1 cellular context compared by ENCODE assay signal in genomic region chr2:197076652-197077051, GRCh38.
TF ChIP-seq lines count a peak whose summit lies in the region.

No MANE protein-coding gene starts in this region.

TF ChIP-seq in SK-N-SH treated with all-trans-retinoic acid at 6 μM for 48 hours, 23 proteins besides CTCF, POLR2A, EP300 and RAD21 (continued from another document):
- TF ChIP-seq CSRNP3 (CRISPR knock-in tag; IDR thresholded peaks at IDR 0.05) (no peak), POU6F1 (CRISPR knock-in tag; IDR thresholded peaks at IDR 0.05; ENCODE audit: borderline replicate concordance, low read depth) (no peak), ZFP3 (CRISPR knock-in tag; IDR thresholded peaks at IDR 0.05) (no peak), ZFP30 (CRISPR knock-in tag; IDR thresholded peaks at IDR 0.05) (no peak), ZNF8 (CRISPR knock-in tag; IDR thresholded peaks at IDR 0.05) (no peak)
